In genomic region chr3:48015451-48016182, GRCh38 we compare ENCODE assay signal across 10 cellular contexts. TPM values are rescaled to one million over a fixed set of nuclear protein-coding genes. Genes with fewer than 3 reads are reported as not detected.
A peak's percentile ranks its signal among the peaks of the same experiment; 100 is the strongest.
DNase-seq lines count a peak whose midpoint lies in the region; ATAC-seq and TF ChIP-seq lines count a peak whose summit lies in the region.
"Had no signal": no experiment of that assay in that cellular context is flagged by ENCODE, and none has a peak within 500 bp of the region (broad histone marks: within the 10 kb centered on the region; RNA-seq: fewer than 3 reads in every experiment).

No MANE protein-coding gene starts in this region.

- no peaks in the 10 kb centered on the region for H3K27me3 ChIP-seq in transverse colon
- no peaks in the 10 kb centered on the region for H3K27me3 ChIP-seq in upper lobe of left lung

- no peaks in the 10 kb centered on the region for H3K36me3 ChIP-seq in transverse colon
- H3K36me3 ChIP-seq in upper lobe of left lung = no peaks in the 10 kb centered on the region

- peak; percentile 12 for DNase-seq in activated CD8-positive, alpha-beta T cell treated with anti-CD3 and anti-CD28 coated beads, Interleukin-2, amount 10 ng/mL, durations not matched to agents 7 days and 5 days
- DNase-seq in activated CD8-positive, alpha-beta T cell treated with anti-CD3 and anti-CD28 coated beads for 36 hours = no peak
- DNase-seq in chondrocyte (ENCODE audit: low spot score) = no peak
- DNase-seq in mesothelial cell of epicardium (ENCODE audit: low spot score in 2 of 2, unreplicated experiment in 2 of 2) = no peak
- no peak for DNase-seq in transverse colon
- no peak for DNase-seq in upper lobe of left lung
- DNase-seq: activated CD8-positive, alpha-beta memory T cell treated with anti-CD3 and anti-CD28 coated beads, Interleukin-2, amount 50 U/mL, for 48 hours; NCI-H2107 had no signal

- TF ChIP-seq POLR2A in transverse colon (IDR thresholded peaks at IDR 0.05) = no peak
- TF ChIP-seq POLR2A in upper lobe of left lung (IDR thresholded peaks at IDR 0.05) = no peak

- POLR2A ChIA-PET in activated CD8-positive, alpha-beta T cell treated with anti-CD3 and anti-CD28 coated beads, Interleukin-2, amount 10 ng/mL, durations not matched to agents 7 days and 5 days (lab: Charles Lee) = no interaction called here
- POLR2A ChIA-PET in activated CD8-positive, alpha-beta T cell treated with anti-CD3 and anti-CD28 coated beads for 36 hours (lab: Charles Lee) = no interaction called here

- H3K4me1 Mint-ChIP-seq in activated CD8-positive, alpha-beta T cell treated with anti-CD3 and anti-CD28 coated beads, Interleukin-2, amount 10 ng/mL, durations not matched to agents 7 days and 5 days (ENCODE audit: low read depth) = peaks cover 32% of the 10 kb centered on the region
- peaks cover 44% of the 10 kb centered on the region for H3K4me1 Mint-ChIP-seq in activated CD8-positive, alpha-beta T cell treated with anti-CD3 and anti-CD28 coated beads for 36 hours (ENCODE audit: low read depth)
- H3K4me1 Mint-ChIP-seq in chondrocyte (ENCODE audit: low read depth) = peaks cover 87% of the 10 kb centered on the region
- peaks cover 48% of the 10 kb centered on the region for H3K4me1 Mint-ChIP-seq in mesothelial cell of epicardium

- H3K4me3 Mint-ChIP-seq in activated CD8-positive, alpha-beta T cell treated with anti-CD3 and anti-CD28 coated beads, Interleukin-2, amount 10 ng/mL, durations not matched to agents 7 days and 5 days = no peak overlapping the region
- no peak overlapping the region for H3K4me3 Mint-ChIP-seq in activated CD8-positive, alpha-beta T cell treated with anti-CD3 and anti-CD28 coated beads for 36 hours
- H3K4me3 Mint-ChIP-seq in chondrocyte (ENCODE audit: unreplicated experiment) (no peak overlapping the region), mesothelial cell of epicardium (no peak overlapping the region)

- no peak for ATAC-seq in activated CD8-positive, alpha-beta T cell treated with anti-CD3 and anti-CD28 coated beads, Interleukin-2, amount 10 ng/mL, durations not matched to agents 7 days and 5 days
- ATAC-seq in activated CD8-positive, alpha-beta T cell treated with anti-CD3 and anti-CD28 coated beads for 36 hours = no peak
- ATAC-seq in upper lobe of left lung (ENCODE audit: low FRiP score in 2 of 2) (no peak), HG03342 (IDR thresholded peaks at IDR 0.05; ENCODE audit: unreplicated experiment) (no peak), HG03175 (IDR thresholded peaks at IDR 0.05; ENCODE audit: unreplicated experiment) (no peak)

- H3K27ac ChIP-seq in transverse colon (peak overlapping the region; percentile 68 to 81 (median 76)), upper lobe of left lung (no peak overlapping the region)

- no peak for TF ChIP-seq EP300 in transverse colon (IDR thresholded peaks at IDR 0.05; ENCODE audit: low read depth)
- TF ChIP-seq EP300 in upper lobe of left lung (IDR thresholded peaks at IDR 0.05) = no peak

- no peak for TF ChIP-seq CTCF in activated CD8-positive, alpha-beta T cell treated with anti-CD3 and anti-CD28 coated beads for 36 hours (IDR thresholded peaks at IDR 0.05)
- no peak for TF ChIP-seq CTCF in chondrocyte (IDR thresholded peaks at IDR 0.05)
- TF ChIP-seq CTCF in mesothelial cell of epicardium (IDR thresholded peaks at IDR 0.05; ENCODE audit: unreplicated experiment) = no peak
- no peak for TF ChIP-seq CTCF in transverse colon (IDR thresholded peaks at IDR 0.05)
- no peak for TF ChIP-seq CTCF in upper lobe of left lung (IDR thresholded peaks at IDR 0.05)

- no peaks in the 10 kb centered on the region for H3K9me3 ChIP-seq in transverse colon
- H3K9me3 ChIP-seq in upper lobe of left lung = no peaks in the 10 kb centered on the region

- CTCF ChIA-PET in activated CD8-positive, alpha-beta T cell treated with anti-CD3 and anti-CD28 coated beads, Interleukin-2, amount 10 ng/mL, durations not matched to agents 7 days and 5 days (lab: Charles Lee) = no interaction called here
- CTCF ChIA-PET in activated CD8-positive, alpha-beta T cell treated with anti-CD3 and anti-CD28 coated beads for 36 hours (lab: Charles Lee) = no interaction called here

- H3K27ac Mint-ChIP-seq in activated CD8-positive, alpha-beta T cell treated with anti-CD3 and anti-CD28 coated beads, Interleukin-2, amount 10 ng/mL, durations not matched to agents 7 days and 5 days = no peak overlapping the region
- H3K27ac Mint-ChIP-seq in activated CD8-positive, alpha-beta T cell treated with anti-CD3 and anti-CD28 coated beads for 36 hours = no peak overlapping the region
- H3K27ac Mint-ChIP-seq in chondrocyte (ENCODE audit: unreplicated experiment) (peak overlapping the region; percentile 98), mesothelial cell of epicardium (peak overlapping the region; percentile 71)

- intact Hi-C loops in activated CD8-positive, alpha-beta T cell treated with anti-CD3 and anti-CD28 coated beads for 36 hours (cut with micrococcal nuclease) = no loop called here
- intact Hi-C loops in transverse colon (cut with DNase I; ENCODE audit: low total_unique reads) = no loop called here

- H3K4me3 ChIP-seq in transverse colon = no peak overlapping the region
- no peak overlapping the region for H3K4me3 ChIP-seq in upper lobe of left lung

- no peaks in the 10 kb centered on the region for H3K9me3 Mint-ChIP-seq in activated CD8-positive, alpha-beta T cell treated with anti-CD3 and anti-CD28 coated beads, Interleukin-2, amount 10 ng/mL, durations not matched to agents 7 days and 5 days (ENCODE audit: insufficient read depth)
- H3K9me3 Mint-ChIP-seq in activated CD8-positive, alpha-beta T cell treated with anti-CD3 and anti-CD28 coated beads for 36 hours = no peaks in the 10 kb centered on the region
- H3K9me3 Mint-ChIP-seq in chondrocyte (ENCODE audit: low read depth) (no peaks in the 10 kb centered on the region), mesothelial cell of epicardium (no peaks in the 10 kb centered on the region)

- in situ Hi-C loops in transverse colon (cut with MboI; ENCODE audit: low pct_ligation_motif_present in 1 of 4, low pct_unique_long_range_greater_than_20kb in 1 of 4, low sequenced_read_pairs in 3 of 4) = no loop called here

- 26 to 38% methylated on average over 3 of the region's 3 CpGs for WGBS in transverse colon (ENCODE audit: low coverage in 1 of 2), 2 donors
- 65 to 78% methylated on average over 3 of the region's 3 CpGs for WGBS in upper lobe of left lung, 2 donors

- no peaks in the 10 kb centered on the region for H3K27me3 Mint-ChIP-seq in activated CD8-positive, alpha-beta T cell treated with anti-CD3 and anti-CD28 coated beads, Interleukin-2, amount 10 ng/mL, durations not matched to agents 7 days and 5 days (ENCODE audit: low read depth)
- no peaks in the 10 kb centered on the region for H3K27me3 Mint-ChIP-seq in activated CD8-positive, alpha-beta T cell treated with anti-CD3 and anti-CD28 coated beads for 36 hours
- no peaks in the 10 kb centered on the region for H3K27me3 Mint-ChIP-seq in chondrocyte (ENCODE audit: low read depth)
- H3K27me3 Mint-ChIP-seq in mesothelial cell of epicardium (ENCODE audit: low read depth) = no peaks in the 10 kb centered on the region

- peaks cover 8% of the 10 kb centered on the region for H3K36me3 Mint-ChIP-seq in activated CD8-positive, alpha-beta T cell treated with anti-CD3 and anti-CD28 coated beads, Interleukin-2, amount 10 ng/mL, durations not matched to agents 7 days and 5 days (ENCODE audit: low read depth)
- H3K36me3 Mint-ChIP-seq in activated CD8-positive, alpha-beta T cell treated with anti-CD3 and anti-CD28 coated beads for 36 hours (ENCODE audit: low read depth) = peaks cover 2% of the 10 kb centered on the region
- H3K36me3 Mint-ChIP-seq in chondrocyte (ENCODE audit: low read depth) (no peaks in the 10 kb centered on the region), mesothelial cell of epicardium (peaks cover 3% of the 10 kb centered on the region)

- peaks cover 30 to 72% (median 48%) of the 10 kb centered on the region in 4 donors for H3K4me1 ChIP-seq in transverse colon
- peaks cover 25 to 37% (median 31%) of the 10 kb centered on the region in 4 donors for H3K4me1 ChIP-seq in upper lobe of left lung

RNA-seq across cellular contexts. Expression of gene MAP4, which starts 0.6 kb away (rescaled TPM):
- total RNA-seq in activated CD8-positive, alpha-beta T cell treated with anti-CD3 and anti-CD28 coated beads, Interleukin-2, amount 10 ng/mL, durations not matched to agents 7 days and 5 days = 100 to 1,000 TPM; 119 to 120 TPM
- total RNA-seq in activated CD8-positive, alpha-beta T cell treated with anti-CD3 and anti-CD28 coated beads for 36 hours = 100 to 1,000 TPM; 101 to 103 TPM
- total RNA-seq in chondrocyte = 376 to 414 TPM (median 401 TPM) in 3 replicates
- 153 to 160 TPM (median 158 TPM) in 3 replicates for total RNA-seq in mesothelial cell of epicardium
- total RNA-seq in transverse colon = 100 to 1,000 TPM in 1 of 4 donors, 10 to 100 TPM in 3; 68.8 to 148 (median 82.9) TPM
- total RNA-seq in upper lobe of left lung = 100 to 1,000 TPM; 106 to 199 (median 148) TPM

Comparison
In these comparisons a context has a peak if more than half of its experiments do, and no peak if none do; other contexts are left out.
1. H3K27ac Mint-ChIP-seq: peak in chondrocyte (single experiment) and mesothelial cell of epicardium (single experiment); none in activated CD8-positive, alpha-beta T cell treated with anti-CD3 and anti-CD28 coated beads, Interleukin-2, amount 10 ng/mL, durations not matched to agents 7 days and 5 days (single experiment) and activated CD8-positive, alpha-beta T cell treated with anti-CD3 and anti-CD28 coated beads for 36 hours (single experiment).
2. H3K27ac ChIP-seq: peak in transverse colon (4 of 4); none in upper lobe of left lung (0 of 4).